Comparison of ENCODE assay signal across 1 cellular context in genomic region chr12:46786774-46787173, GRCh38.
TF ChIP-seq lines count a peak whose summit lies in the region.

No MANE protein-coding gene starts in this region.

TF ChIP-seq in IMR-90, 13 proteins besides CTCF, POLR2A, EP300 and RAD21 (continued from another document):
- TF ChIP-seq CEBPB (IDR thresholded peaks at IDR 0.05; ENCODE audit: low read depth, low read length) (no peak), MXI1 (IDR thresholded peaks at IDR 0.05; ENCODE audit: borderline replicate concordance, low read depth, low read length) (no peak), ELK1 (IDR thresholded peaks at IDR 0.05; ENCODE audit: borderline replicate concordance, low read depth, low read length) (no peak)
